15 cellular contexts compared by ENCODE assay signal in genomic region chr4:77501851-77502250, GRCh38.
"Had no signal": no experiment of that assay in that cellular context is flagged by ENCODE, and none has a peak within 500 bp of the region (broad histone marks: within the 10 kb centered on the region; RNA-seq: fewer than 3 reads in every experiment).

No MANE protein-coding gene starts in this region.

- H3K4me3 Mint-ChIP-seq: activated CD4-positive, alpha-beta T cell treated with anti-CD3 and anti-CD28 coated beads, Interleukin-2, amount 10 ng/mL, durations not matched to agents 24 days and 14 days; activated CD8-positive, alpha-beta T cell treated with anti-CD3 and anti-CD28 coated beads for 36 hours; activated naive CD4-positive, alpha-beta T cell treated with anti-CD3 and anti-CD28 coated beads, Interleukin-2, amount 10 ng/mL, durations not matched to agents 7 days and 5 days; activated naive CD8-positive, alpha-beta T cell treated with anti-CD3 and anti-CD28 coated beads, Interleukin-2, amount 50 U/mL, for 24 hours; activated T-cell treated with anti-CD3 and anti-CD28 coated beads, Interleukin-2, amount 50 U/mL, for 24 hours; natural killer cell; stimulated activated effector memory CD8-positive, alpha-beta T cell treated with anti-CD3 and anti-CD28 coated beads, Interleukin-12 subunit alpha, Interleukin-12 subunit beta, amount 100 ng/mL, for 72 hours had no signal

- H3K27ac Mint-ChIP-seq: activated CD4-positive, alpha-beta T cell treated with anti-CD3 and anti-CD28 coated beads, Interleukin-2, amount 10 ng/mL, durations not matched to agents 24 days and 14 days; activated CD8-positive, alpha-beta T cell treated with anti-CD3 and anti-CD28 coated beads for 36 hours; activated naive CD4-positive, alpha-beta T cell treated with anti-CD3 and anti-CD28 coated beads, Interleukin-2, amount 10 ng/mL, durations not matched to agents 7 days and 5 days; activated naive CD8-positive, alpha-beta T cell treated with anti-CD3 and anti-CD28 coated beads, Interleukin-2, amount 50 U/mL, for 24 hours; activated T-cell treated with anti-CD3 and anti-CD28 coated beads, Interleukin-2, amount 50 U/mL, for 24 hours; natural killer cell; stimulated activated effector memory CD8-positive, alpha-beta T cell treated with anti-CD3 and anti-CD28 coated beads, Interleukin-12 subunit alpha, Interleukin-12 subunit beta, amount 100 ng/mL, for 72 hours had no signal

- DNase-seq: activated CD4-positive, alpha-beta T cell treated with anti-CD3 and anti-CD28 coated beads, Interleukin-2, amount 10 ng/mL, durations not matched to agents 24 days and 14 days; activated CD4-positive, CD25-positive, alpha-beta regulatory T cell; activated CD8-positive, alpha-beta T cell treated with anti-CD3 and anti-CD28 coated beads for 36 hours; activated effector memory CD4-positive, alpha-beta T cell treated with Interleukin-2 at 50 U/mL for 16 hours; activated naive CD4-positive, alpha-beta T cell treated with anti-CD3 and anti-CD28 coated beads, Interleukin-2, amount 10 ng/mL, durations not matched to agents 7 days and 5 days; activated naive CD8-positive, alpha-beta T cell treated with anti-CD3 and anti-CD28 coated beads, Interleukin-2, amount 50 U/mL, for 24 hours; activated T-cell treated with anti-CD3 and anti-CD28 coated beads, Interleukin-2, amount 50 U/mL, for 24 hours; cortex of kidney; effector CD4-positive, alpha-beta T cell; left colon; lower lobe of right lung; natural killer cell; stimulated activated CD4-positive, alpha-beta T cell treated with anti-CD3 and anti-CD28 coated beads, Interleukin-4, amount 100 ng/mL, for 24 hours; stomach had no signal

- H3K36me3 Mint-ChIP-seq: activated naive CD4-positive, alpha-beta T cell treated with anti-CD3 and anti-CD28 coated beads, Interleukin-2, amount 10 ng/mL, durations not matched to agents 7 days and 5 days; natural killer cell; stimulated activated effector memory CD8-positive, alpha-beta T cell treated with anti-CD3 and anti-CD28 coated beads, Interleukin-12 subunit alpha, Interleukin-12 subunit beta, amount 100 ng/mL, for 72 hours had no signal

- ATAC-seq: activated CD8-positive, alpha-beta T cell treated with anti-CD3 and anti-CD28 coated beads for 36 hours; activated naive CD8-positive, alpha-beta T cell treated with anti-CD3 and anti-CD28 coated beads, Interleukin-2, amount 50 U/mL, for 24 hours; left colon; lower lobe of right lung; natural killer cell; stimulated activated effector memory CD8-positive, alpha-beta T cell treated with anti-CD3 and anti-CD28 coated beads, Interleukin-12 subunit alpha, Interleukin-12 subunit beta, amount 100 ng/mL, for 72 hours had no signal

- H3K27me3 Mint-ChIP-seq: activated naive CD4-positive, alpha-beta T cell treated with anti-CD3 and anti-CD28 coated beads, Interleukin-2, amount 10 ng/mL, durations not matched to agents 7 days and 5 days had no signal

- H3K9me3 Mint-ChIP-seq: activated CD8-positive, alpha-beta T cell treated with anti-CD3 and anti-CD28 coated beads for 36 hours; activated naive CD4-positive, alpha-beta T cell treated with anti-CD3 and anti-CD28 coated beads, Interleukin-2, amount 10 ng/mL, durations not matched to agents 7 days and 5 days; activated naive CD8-positive, alpha-beta T cell treated with anti-CD3 and anti-CD28 coated beads, Interleukin-2, amount 50 U/mL, for 24 hours; activated T-cell treated with anti-CD3 and anti-CD28 coated beads, Interleukin-2, amount 50 U/mL, for 24 hours; natural killer cell; stimulated activated effector memory CD8-positive, alpha-beta T cell treated with anti-CD3 and anti-CD28 coated beads, Interleukin-12 subunit alpha, Interleukin-12 subunit beta, amount 100 ng/mL, for 72 hours had no signal

- H3K4me1 Mint-ChIP-seq: activated CD4-positive, alpha-beta T cell treated with anti-CD3 and anti-CD28 coated beads, Interleukin-2, amount 10 ng/mL, durations not matched to agents 24 days and 14 days; activated naive CD4-positive, alpha-beta T cell treated with anti-CD3 and anti-CD28 coated beads, Interleukin-2, amount 10 ng/mL, durations not matched to agents 7 days and 5 days; activated naive CD8-positive, alpha-beta T cell treated with anti-CD3 and anti-CD28 coated beads, Interleukin-2, amount 50 U/mL, for 24 hours; natural killer cell; stimulated activated effector memory CD8-positive, alpha-beta T cell treated with anti-CD3 and anti-CD28 coated beads, Interleukin-12 subunit alpha, Interleukin-12 subunit beta, amount 100 ng/mL, for 72 hours had no signal
